20 cellular contexts compared by ENCODE assay signal in the genomic region with DNA sequence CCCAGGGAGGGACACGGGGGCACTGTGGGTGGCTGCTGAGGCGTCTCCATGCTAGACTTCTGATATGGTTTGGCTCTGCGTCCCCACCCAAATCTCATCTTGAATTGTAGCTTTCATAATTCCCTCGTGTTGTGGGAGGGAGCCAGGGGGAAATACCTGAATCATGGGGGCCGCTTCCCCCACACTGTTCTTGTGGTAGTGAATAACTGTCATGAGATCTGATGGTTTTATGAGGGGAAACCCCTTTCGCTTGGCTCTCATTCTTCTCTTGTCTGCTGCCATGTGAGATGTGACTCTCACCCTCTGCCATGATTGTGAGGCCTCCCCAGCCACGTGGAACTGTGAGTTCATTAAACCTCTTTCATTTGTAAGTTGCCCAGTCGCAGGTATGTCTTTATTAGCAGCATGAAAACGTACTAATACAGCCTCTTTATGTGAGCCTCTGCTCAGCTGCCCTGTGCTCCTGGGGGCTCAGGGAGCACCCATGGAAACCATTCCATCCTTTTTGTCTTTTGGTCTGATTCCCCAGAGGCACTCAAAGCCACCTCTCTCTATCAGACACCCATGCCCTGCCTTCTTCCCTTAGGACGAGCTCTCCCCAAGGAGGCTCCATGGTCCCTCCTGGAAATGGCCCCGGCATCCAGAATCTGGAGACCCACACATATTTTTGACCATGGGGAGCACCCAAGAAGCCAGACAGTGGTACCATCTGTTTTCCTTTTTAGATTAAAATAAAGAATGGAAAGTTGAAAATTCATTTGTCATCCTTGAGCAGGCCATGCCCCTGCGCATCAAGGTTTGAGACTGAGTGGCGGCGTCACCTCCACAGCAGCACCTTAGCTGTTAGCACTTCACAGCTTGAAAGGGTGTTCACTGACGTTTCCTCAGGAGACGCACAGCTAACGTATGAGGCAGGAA.
"Had no signal": no experiment of that assay in that cellular context is flagged by ENCODE, and none has a peak within 500 bp of the region (broad histone marks: within the 10 kb centered on the region; RNA-seq: fewer than 3 reads in every experiment).

No MANE protein-coding gene starts in this region.

- H3K27me3 ChIP-seq: ovary, spleen, stomach, testis, upper lobe of right lung had no signal

- H3K27ac ChIP-seq: foreskin keratinocyte, ovary, SK-N-MC, spleen, stomach, testis, upper lobe of right lung had no signal

- H3K27ac Mint-ChIP-seq: activated naive CD8-positive, alpha-beta T cell; natural killer cell treated with Interleukin-12 subunit alpha and Interleukin-12 subunit beta and Interleukin-15 and Interleukin-18, amount 100 ng/mL, for 72 hours had no signal

- H3K36me3 Mint-ChIP-seq: activated naive CD8-positive, alpha-beta T cell; brain; natural killer cell treated with Interleukin-12 subunit alpha and Interleukin-12 subunit beta and Interleukin-15 and Interleukin-18, amount 100 ng/mL, for 72 hours had no signal

- H3K9me3 Mint-ChIP-seq: natural killer cell treated with Interleukin-12 subunit alpha and Interleukin-12 subunit beta and Interleukin-15 and Interleukin-18, amount 100 ng/mL, for 72 hours had no signal

- DNase-seq: activated CD4-positive, CD25-positive, alpha-beta regulatory T cell treated with anti-CD3 and anti-CD28 coated beads, Interleukin-2, amount 50 U/mL, for 72 hours; activated T-cell treated with anti-CD3 and anti-CD28 coated beads for 4 hours; effector memory CD4-positive, alpha-beta T cell; foreskin keratinocyte; glutamatergic neuron; kidney glomerular epithelial cell; mesendoderm; ovary; Right ventricle myocardium superior; spleen; stomach; T-helper 1 cell; T1000; testis; upper lobe of right lung had no signal

- H3K27me3 Mint-ChIP-seq: activated naive CD8-positive, alpha-beta T cell; natural killer cell treated with Interleukin-12 subunit alpha and Interleukin-12 subunit beta and Interleukin-15 and Interleukin-18, amount 100 ng/mL, for 72 hours had no signal

- H3K9me3 ChIP-seq: ovary, testis, upper lobe of right lung had no signal

- H3K4me3 Mint-ChIP-seq: activated naive CD8-positive, alpha-beta T cell; brain; natural killer cell treated with Interleukin-12 subunit alpha and Interleukin-12 subunit beta and Interleukin-15 and Interleukin-18, amount 100 ng/mL, for 72 hours had no signal

- H3K4me3 ChIP-seq: ovary, SK-N-MC, spleen, stomach, testis, upper lobe of right lung had no signal

- ATAC-seq: foreskin keratinocyte, sciatic nerve, upper lobe of right lung had no signal

- H3K36me3 ChIP-seq: ovary, spleen, stomach, upper lobe of right lung had no signal

- H3K4me1 ChIP-seq: foreskin keratinocyte, spleen, upper lobe of right lung had no signal
